In genomic region chr5:72296251-72296650, GRCh38 we compare ENCODE assay signal across 1 cellular context.
TF ChIP-seq lines count a peak whose summit lies in the region.

No MANE protein-coding gene starts in this region.

TF ChIP-seq in SK-N-SH, 30 proteins besides CTCF, POLR2A, EP300 and RAD21 (continued from another document):
- TF ChIP-seq, protein P1, sequence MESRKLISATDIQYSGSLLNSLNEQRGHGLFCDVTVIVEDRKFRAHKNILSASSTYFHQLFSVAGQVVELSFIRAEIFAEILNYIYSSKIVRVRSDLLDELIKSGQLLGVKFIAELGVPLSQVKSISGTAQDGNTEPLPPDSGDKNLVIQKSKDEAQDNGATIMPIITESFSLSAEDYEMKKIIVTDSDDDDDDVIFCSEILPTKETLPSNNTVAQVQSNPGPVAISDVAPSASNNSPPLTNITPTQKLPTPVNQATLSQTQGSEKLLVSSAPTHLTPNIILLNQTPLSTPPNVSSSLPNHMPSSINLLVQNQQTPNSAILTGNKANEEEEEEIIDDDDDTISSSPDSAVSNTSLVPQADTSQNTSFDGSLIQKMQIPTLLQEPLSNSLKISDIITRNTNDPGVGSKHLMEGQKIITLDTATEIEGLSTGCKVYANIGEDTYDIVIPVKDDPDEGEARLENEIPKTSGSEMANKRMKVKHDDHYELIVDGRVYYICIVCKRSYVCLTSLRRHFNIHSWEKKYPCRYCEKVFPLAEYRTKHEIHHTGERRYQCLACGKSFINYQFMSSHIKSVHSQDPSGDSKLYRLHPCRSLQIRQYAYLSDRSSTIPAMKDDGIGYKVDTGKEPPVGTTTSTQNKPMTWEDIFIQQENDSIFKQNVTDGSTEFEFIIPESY (IDR thresholded peaks at IDR 0.05; ENCODE audit: borderline replicate concordance, low read depth) = no peak
